9 cellular contexts compared by ENCODE assay signal in genomic region chr10:69057261-69057950, GRCh38. TPM values are rescaled to one million over a fixed set of nuclear protein-coding genes. Genes with fewer than 3 reads are reported as not detected.
DNase-seq lines count a peak whose midpoint lies in the region; FAIRE-seq lines count a peak whose summit lies in the region.
"Had no signal": no experiment of that assay in that cellular context is flagged by ENCODE, and none has a peak within 500 bp of the region (broad histone marks: within the 10 kb centered on the region; RNA-seq: fewer than 3 reads in every experiment).

No MANE protein-coding gene starts in this region.

- H3K27me3 ChIP-seq in skeletal muscle satellite cell (ENCODE audit: control insufficient read depth, insufficient read depth, low read length): no peaks in the 10 kb centered on the region

- H3K9ac ChIP-seq in skeletal muscle satellite cell (ENCODE audit: low read depth, low read length): peak overlapping the region; percentile 51

- no peaks in the 10 kb centered on the region for H3K9me3 Mint-ChIP-seq in T-helper 1 cell treated with Interleukin-12 subunit alpha and Interleukin-12 subunit beta and Interleukin-4 antibody, amounts not matched to agents 30 μg/mL and 1 μg/mL, for 36 hours

- DNase-seq in GM19239 (ENCODE audit: insufficient read length, low spot score): no peak
- DNase-seq in head of caudate nucleus: peak in 37 of 42 donors; percentile 12 to 64 (median 40)
- no peak for DNase-seq in NCI-H1417 (lab: John Stamatoyannopoulos, UW)
- no peak for DNase-seq in NAMALWA (ENCODE audit: low spot score)
- no peak for DNase-seq in NCI-H2029 treated with DMSO at 0.1 percent for 48 hours (lab: John Stamatoyannopoulos, UW)
- no peak for DNase-seq in retina
- DNase-seq: activated CD4-positive, alpha-beta T cell treated with anti-CD3 and anti-CD28 coated beads for 48 hours had no signal

- no peak overlapping the region for H3K4me3 ChIP-seq in skeletal muscle satellite cell (ENCODE audit: low read length)

- H3K4me2 ChIP-seq in skeletal muscle satellite cell (ENCODE audit: low read length): peak overlapping the region; percentile 32

- H3K9me3 ChIP-seq in skeletal muscle satellite cell (replicated peaks; ENCODE audit: low read length): no peaks in the 10 kb centered on the region

- FAIRE-seq in GM19239 (lab: Jason Lieb, UNC): peak; percentile 93

- intact Hi-C loops in head of caudate nucleus (cut with DNase I): no loop called here

- peak overlapping the region; percentile 46 for H3K27ac Mint-ChIP-seq in T-helper 1 cell treated with Interleukin-12 subunit alpha and Interleukin-12 subunit beta and Interleukin-4 antibody, amounts not matched to agents 30 μg/mL and 1 μg/mL, for 36 hours

- H3K36me3 Mint-ChIP-seq in T-helper 1 cell treated with Interleukin-12 subunit alpha and Interleukin-12 subunit beta and Interleukin-4 antibody, amounts not matched to agents 30 μg/mL and 1 μg/mL, for 36 hours (ENCODE audit: low read depth): peaks cover 2% of the 10 kb centered on the region

- peaks cover 42% of the 10 kb centered on the region for H3K4me1 Mint-ChIP-seq in T-helper 1 cell treated with Interleukin-12 subunit alpha and Interleukin-12 subunit beta and Interleukin-4 antibody, amounts not matched to agents 30 μg/mL and 1 μg/mL, for 36 hours (ENCODE audit: low read depth)

- no peaks in the 10 kb centered on the region for H3K27me3 Mint-ChIP-seq in T-helper 1 cell treated with Interleukin-12 subunit alpha and Interleukin-12 subunit beta and Interleukin-4 antibody, amounts not matched to agents 30 μg/mL and 1 μg/mL, for 36 hours (ENCODE audit: low read depth)

- no peak overlapping the region for H3K4me3 Mint-ChIP-seq in T-helper 1 cell treated with Interleukin-12 subunit alpha and Interleukin-12 subunit beta and Interleukin-4 antibody, amounts not matched to agents 30 μg/mL and 1 μg/mL, for 36 hours

- H3K36me3 ChIP-seq in skeletal muscle satellite cell (ENCODE audit: insufficient read depth, low read length): no peaks in the 10 kb centered on the region

- H3K4me1 ChIP-seq in skeletal muscle satellite cell (ENCODE audit: control insufficient read depth, insufficient read depth, low read length): peaks cover 45% of the 10 kb centered on the region

RNA-seq across cellular contexts. Expression of gene SRGN, which starts 30.5 kb away (rescaled TPM):
- total RNA-seq in skeletal muscle satellite cell (2012; rRNA removed): 183 and 286 TPM in 2 replicates

Comparison
In these comparisons a context has a peak if more than half of its experiments do, and no peak if none do; other contexts are left out.
1. DNase-seq: peak in head of caudate nucleus (37 of 42); none in GM19239 (single experiment), NCI-H1417 (0 of 3), NAMALWA (single experiment), NCI-H2029 treated with DMSO at 0.1 percent for 48 hours (single experiment) and retina (single experiment).